9 cellular contexts compared by ENCODE assay signal in the genomic region with DNA sequence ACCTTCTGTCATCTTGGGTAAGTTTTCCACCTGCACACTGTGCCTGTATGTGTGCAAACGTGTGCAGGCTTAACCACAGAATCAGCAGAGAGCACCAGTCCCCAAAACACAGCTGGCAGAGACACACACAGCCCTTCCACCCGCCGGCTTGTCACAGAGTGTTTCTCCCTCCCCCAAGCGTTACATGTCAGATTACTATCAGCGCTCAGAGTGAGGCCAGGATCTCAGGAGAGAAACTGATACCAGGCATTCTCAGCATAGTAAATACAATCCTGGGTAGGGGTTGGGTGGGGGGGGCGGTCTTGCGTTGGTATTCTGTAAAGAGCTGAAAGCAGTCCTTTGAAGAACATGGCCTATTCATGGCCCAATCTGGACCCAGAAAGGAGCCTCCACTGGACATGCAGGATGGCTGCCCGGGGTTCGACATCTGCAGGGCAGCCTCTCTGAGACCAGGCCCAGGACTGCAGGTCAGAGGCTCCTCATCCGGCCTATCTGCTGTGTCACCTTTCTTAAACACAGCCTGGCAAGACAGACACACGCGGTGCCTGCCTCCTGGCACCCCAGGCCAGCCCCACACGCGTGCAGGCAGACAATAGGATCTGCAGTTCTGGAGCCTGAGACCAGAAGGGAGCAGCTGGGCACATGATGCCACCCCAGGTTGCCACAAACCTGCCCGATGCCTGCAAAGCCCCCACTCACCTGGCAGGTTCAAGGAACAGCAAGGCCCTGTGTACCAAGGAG. TPM values are rescaled to one million over a fixed set of nuclear protein-coding genes. Genes with fewer than 3 reads are reported as not detected.
DNase-seq lines count a peak whose midpoint lies in the region; ATAC-seq, FAIRE-seq and TF ChIP-seq lines count a peak whose summit lies in the region.
"Had no signal": no experiment of that assay in that cellular context is flagged by ENCODE, and none has a peak within 500 bp of the region (broad histone marks: within the 10 kb centered on the region; RNA-seq: fewer than 3 reads in every experiment).

No MANE protein-coding gene starts in this region.

- no peak for TF ChIP-seq POLR2A in A549 (IDR thresholded peaks at IDR 0.05; ENCODE audit: low read length)
- TF ChIP-seq POLR2A in IMR-90 (IDR thresholded peaks at IDR 0.05; ENCODE audit: low read depth, low read length) = no peak

- ATAC-seq in A549 (no peak), IMR-90 (ENCODE audit: low read depth) (no peak)

- 0 out of 2 replicates have a peak overlapping the region, but pooled peaks have one; percentile 38 for H4K91ac ChIP-seq in IMR-90 (ENCODE audit: insufficient read depth, low read depth, low read length)

- H3K9me3 ChIP-seq in A549 (no peaks in the 10 kb centered on the region), IMR-90 (ENCODE audit: control insufficient read depth, insufficient read depth, low read length) (no peaks in the 10 kb centered on the region), muscle layer of colon (ENCODE audit: low read length) (no peaks in the 10 kb centered on the region)

- no peak overlapping the region for H3K56ac ChIP-seq in IMR-90 (ENCODE audit: extremely low read depth, insufficient read depth, low read length)

- in situ Hi-C loops in IMR-90 (cut with MboI; ENCODE audit: low sequenced_read_pairs) = no loop called here

- peak overlapping the region; percentile 84 for H3K9ac ChIP-seq in IMR-90 (ENCODE audit: low read depth, low read length)
- peak overlapping the region; percentile 91 for H3K9ac ChIP-seq in muscle layer of colon (ENCODE audit: low read length)

- DNase-seq in A549 (ENCODE audit: low read depth in 1 of 2, low spot score in 1 of 2) = no peak
- DNase-seq in IMR-90 = no peak
- DNase-seq in NCI-H1105 (lab: John Stamatoyannopoulos, UW) = no peak
- DNase-seq in NAMALWA (ENCODE audit: low spot score) = no peak
- DNase-seq in activated CD4-positive, CD25-positive, alpha-beta regulatory T cell (lab: John Stamatoyannopoulos, UW) = no peak
- DNase-seq in amniotic stem cell (lab: John Stamatoyannopoulos, UW) = no peak

- peak overlapping the region; percentile 17 for H2AK5ac ChIP-seq in IMR-90 (ENCODE audit: low read depth, low read length)

- H3K27me3 ChIP-seq in IMR-90 (ENCODE audit: control insufficient read depth, insufficient read depth, low read length) (no peaks in the 10 kb centered on the region), muscle layer of colon (ENCODE audit: control insufficient read depth in 1 of 2, insufficient read depth in 2 of 2, low read length in 2 of 2) (no peaks in the 10 kb centered on the region)

- TF ChIP-seq EP300 in A549 (IDR thresholded peaks at IDR 0.05) = no peak

- dilution Hi-C loops in IMR-90 (cut with HindIII; ENCODE audit: low sequenced_read_pairs, unreplicated experiment) = no loop called here

- no peak overlapping the region for H2BK15ac ChIP-seq in IMR-90 (ENCODE audit: low read depth, low read length)

- peak overlapping the region; percentile 82 for H2AK9ac ChIP-seq in IMR-90 (replicated peaks; ENCODE audit: low read depth, low read length, poor library complexity)

- H3K4me1 ChIP-seq in A549 (peaks cover 9% of the 10 kb centered on the region), IMR-90 (ENCODE audit: control insufficient read depth, insufficient read depth, low read length) (peaks cover 40% of the 10 kb centered on the region), muscle layer of colon (ENCODE audit: insufficient read depth, low read length) (peaks cover 54% of the 10 kb centered on the region)

- no peak for TF ChIP-seq CTCF in A549 (IDR thresholded peaks at IDR 0.05)
- no peak for TF ChIP-seq CTCF in IMR-90 (conservative IDR thresholded peaks at IDR 0.05; ENCODE audit: low read depth, low read length)

- no peak overlapping the region for H3K18ac ChIP-seq in IMR-90 (ENCODE audit: low read depth, low read length)

- 0 out of 2 replicates have a peak overlapping the region, but pooled peaks have one; percentile 51 for H3K14ac ChIP-seq in IMR-90 (replicated peaks; ENCODE audit: low read depth, low read length)

- H3K4ac ChIP-seq in IMR-90 (ENCODE audit: low read depth, low read length) = peak overlapping the region; percentile 50

- no peak overlapping the region for H4K8ac ChIP-seq in IMR-90 (ENCODE audit: low read depth in 2 of 2, low read length in 2 of 2)

- H2BK20ac ChIP-seq in IMR-90 (ENCODE audit: low read depth, low read length) = no peak overlapping the region

- TF ChIP-seq RAD21 in A549 (conservative IDR thresholded peaks at IDR 0.05 in 1 of 2, IDR thresholded peaks at IDR 0.05 in 1 of 2) = no peak
- no peak for TF ChIP-seq RAD21 in IMR-90 (IDR thresholded peaks at IDR 0.05; ENCODE audit: low read length)

- intact Hi-C loops in IMR-90 (cut with micrococcal nuclease) = loop anchor here (5.0 to 10.0 kb wide), 2 partner anchors 41 to 109 kb away; a partner anchor contains a TSS

- POLR2A ChIA-PET in A549 (lab: Yijun Ruan, JAX) = no interaction called here
- POLR2A ChIA-PET in IMR-90 (lab: Charles Lee; ENCODE audit: unreplicated experiment) = no interaction called here

- peaks cover 12% of the 10 kb centered on the region for H3K9me1 ChIP-seq in IMR-90 (ENCODE audit: insufficient read depth, low read length)

- H2BK120ac ChIP-seq in IMR-90 (ENCODE audit: low read depth, low read length) = no peak overlapping the region

- 0 out of 2 replicates have a peak overlapping the region, but pooled peaks have one; percentile 5 for H4K5ac ChIP-seq in IMR-90 (ENCODE audit: low read depth, low read length)

- no peak overlapping the region for H2BK5ac ChIP-seq in IMR-90 (ENCODE audit: low read depth, low read length, poor library complexity, severe bottlenecking)

- no peak overlapping the region for H3K27ac ChIP-seq in A549
- peak overlapping the region; percentile 37 for H3K27ac ChIP-seq in IMR-90 (ENCODE audit: insufficient read depth, low read length)
- H3K27ac ChIP-seq in cingulate gyrus (ENCODE audit: low read depth, low read length) = peak overlapping the region; percentile 78
- peak overlapping the region; percentile 76 for H3K27ac ChIP-seq in muscle layer of colon (ENCODE audit: low read depth, low read length)

- H3K4me2 ChIP-seq in A549 = peak overlapping the region; percentile 91
- peak overlapping the region; percentile 70 for H3K4me2 ChIP-seq in IMR-90 (ENCODE audit: low read depth, low read length)

- WGBS in A549 (ENCODE audit: missing lambda C conversion rate) = 90% methylated on average over 15 of the region's 15 CpGs
- 76% methylated on average over 5 of the region's 15 CpGs; no CpG with 5 or more reads in 1 of the 2 experiments for WGBS in IMR-90 (ENCODE audit: extremely low coverage in 2 of 2, insufficient read length in 1 of 2), 2 experiments

- no peak for FAIRE-seq in A549 (lab: Jason Lieb, UNC)

- peaks cover 57% of the 10 kb centered on the region for H4K20me1 ChIP-seq in IMR-90 (ENCODE audit: insufficient read depth, low read length)

- CTCF ChIA-PET in A549 (lab: Yijun Ruan, JAX) (interaction anchor here (0.7 to 1.2 kb wide), 6 partner anchors 14 to 72 kb away, joined by 3 read pairs; no protein-coding TSS in a partner anchor), IMR-90 (lab: Yijun Ruan, JAX) (no interaction called here)

- BruUV-seq in IMR-90 (replicated peaks; lab: Mats Ljungman, UMichigan) = no TSS peak

- H3K4me3 ChIP-seq in A549 (no peak overlapping the region), IMR-90 (ENCODE audit: insufficient read depth, low read depth, low read length) (peak overlapping the region; percentile 64), muscle layer of colon (ENCODE audit: low read depth in 1 of 2, low read length in 2 of 2) (peak overlapping the region; percentile 10 to 91)

- no peak overlapping the region for H2AFZ ChIP-seq in IMR-90 (replicated peaks; ENCODE audit: low read length, poor library complexity)

- no peaks in the 10 kb centered on the region for H3K36me3 ChIP-seq in IMR-90 (ENCODE audit: control insufficient read depth, insufficient read depth, low read length)
- H3K36me3 ChIP-seq in muscle layer of colon (ENCODE audit: insufficient read depth, low read length) = no peaks in the 10 kb centered on the region

- peaks cover 18 to 62% of the 10 kb centered on the region in 2 experiments for H3K79me1 ChIP-seq in IMR-90 (ENCODE audit: low read depth in 1 of 2, low read length in 2 of 2)

- peak overlapping the region; percentile 34 for H3K23ac ChIP-seq in IMR-90 (ENCODE audit: low read depth, low read length)

TF ChIP-seq in A549, 52 proteins besides CTCF, POLR2A, EP300 and RAD21 (continues in another document):
- TF ChIP-seq ESRRA (IDR thresholded peaks at IDR 0.05; ENCODE audit: borderline replicate concordance, low read length) (no peak), HEYL (CRISPR knock-in tag; IDR thresholded peaks at IDR 0.05) (no peak)
- TF ChIP-seq, protein P1, sequence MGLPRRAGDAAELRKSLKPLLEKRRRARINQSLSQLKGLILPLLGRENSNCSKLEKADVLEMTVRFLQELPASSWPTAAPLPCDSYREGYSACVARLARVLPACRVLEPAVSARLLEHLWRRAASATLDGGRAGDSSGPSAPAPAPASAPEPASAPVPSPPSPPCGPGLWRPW (IDR thresholded peaks at IDR 0.05) = no peak

TF ChIP-seq in IMR-90, 13 proteins besides CTCF, POLR2A, EP300 and RAD21 (continues in another document):
- no peak for TF ChIP-seq BHLHE40 (IDR thresholded peaks at IDR 0.05; ENCODE audit: low read depth, low read length)
- TF ChIP-seq NFE2L2 (IDR thresholded peaks at IDR 0.05; ENCODE audit: low read depth, low read length) = no peak
- TF ChIP-seq MAZ (IDR thresholded peaks at IDR 0.05; ENCODE audit: borderline replicate concordance, low read depth, low read length) = no peak

RNA-seq across cellular contexts. Expression of a gene that starts 1.7 kb away (rescaled TPM):
- polyA plus RNA-seq in A549 (2011; rRNA removed) = 1.6 and 2.3 TPM in 2 replicates
- polyA plus RNA-seq in A549 (2012; cell fraction: cytosol; rRNA removed) = 3.5 and 4.5 TPM in 2 replicates
- 23.7 and 26.8 TPM in 2 replicates for polyA plus RNA-seq in A549 (2012; cell fraction: nucleus; rRNA removed)
- polyA plus RNA-seq in A549 (2017; fragmentation: RNase III; extraction: RNeasy Plus Mini Kit Qiagen cat#74134 plus additional on column Dnase treatment) = 4.1 to 5.3 TPM (median 4.6 TPM) in 3 replicates
- polyA minus RNA-seq in A549 (2011; rRNA and poly(A)+ RNA removed) = 4.1 and 4.4 TPM in 2 replicates
- total RNA-seq in IMR-90 (2012; rRNA removed) = 14.4 and 14.9 TPM in 2 replicates
- polyA plus RNA-seq in IMR-90 (2012; rRNA removed) = 22.3 and 24.1 TPM in 2 replicates
- 14.5 and 18.6 TPM in 2 replicates for polyA plus RNA-seq in IMR-90 (2012; cell fraction: cytosol; rRNA removed)
- 66.7 and 137 TPM in 2 replicates for polyA plus RNA-seq in IMR-90 (2012; cell fraction: nucleus; rRNA removed; ENCODE audit: low replicate concordance)

RNA-seq across cellular contexts. Expression of a gene that starts 55.2 kb away (rescaled TPM):
- not detected in 2 replicates for polyA plus RNA-seq in A549 (2011; rRNA removed)
- not detected in 2 replicates for polyA plus RNA-seq in A549 (2012; cell fraction: cytosol; rRNA removed)
- polyA plus RNA-seq in A549 (2012; cell fraction: nucleus; rRNA removed) = not detected in 2 replicates
- not detected in 3 replicates for polyA plus RNA-seq in A549 (2017; fragmentation: RNase III; extraction: RNeasy Plus Mini Kit Qiagen cat#74134 plus additional on column Dnase treatment)
- polyA minus RNA-seq in A549 (2011; rRNA and poly(A)+ RNA removed) = not detected in 2 replicates
- not detected in 2 replicates for total RNA-seq in IMR-90 (2012; rRNA removed)
- polyA plus RNA-seq in IMR-90 (2012; rRNA removed) = not detected in 2 replicates
- polyA plus RNA-seq in IMR-90 (2012; cell fraction: cytosol; rRNA removed) = not detected in 2 replicates
- polyA plus RNA-seq in IMR-90 (2012; cell fraction: nucleus; rRNA removed; ENCODE audit: low replicate concordance) = not detected in 2 replicates
- total RNA-seq: cerebellum had no signal

Comparison
In these comparisons a context has a peak if more than half of its experiments do, and no peak if none do; other contexts are left out.
1. H3K27ac ChIP-seq: peak in IMR-90 (single experiment), cingulate gyrus (single experiment) and muscle layer of colon (single experiment); none in A549 (0 of 2).